Comparison of ENCODE assay signal across 8 cellular contexts in the genomic region with DNA sequence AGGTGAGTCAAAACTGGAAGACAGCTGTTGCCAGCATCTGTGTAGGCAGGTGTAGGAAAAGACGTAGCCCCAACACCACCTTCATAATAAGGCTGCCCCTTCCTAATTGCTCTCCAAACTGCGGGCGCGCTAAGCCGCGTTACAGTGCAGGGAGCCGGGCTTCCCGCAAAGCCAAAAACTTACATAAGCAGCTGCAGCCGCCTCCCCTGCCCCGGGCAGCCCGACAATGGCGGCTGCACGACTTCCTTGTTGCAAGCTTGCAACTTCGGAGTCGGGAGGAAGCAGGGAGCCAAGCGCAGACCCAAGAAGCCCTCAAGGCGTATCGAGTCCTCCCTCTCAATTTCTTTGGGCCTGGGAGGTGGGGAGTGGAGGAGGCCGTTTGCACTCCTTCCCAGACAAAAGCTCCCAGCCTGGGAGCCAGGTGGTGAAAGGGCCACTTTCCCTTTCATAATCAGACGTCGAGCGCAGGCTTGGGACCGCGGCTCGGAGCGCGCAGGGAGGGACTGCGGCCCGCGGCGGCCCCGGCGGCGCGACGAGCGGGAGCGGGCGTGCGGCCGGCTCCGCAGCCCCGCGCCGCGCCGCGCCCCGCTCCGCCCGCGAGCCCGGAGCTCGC. TPM values are rescaled to one million over a fixed set of nuclear protein-coding genes. Genes with fewer than 3 reads are reported as not detected.
A peak's percentile ranks its signal among the peaks of the same experiment; 100 is the strongest.
DNase-seq lines count a peak whose midpoint lies in the region; ATAC-seq and TF ChIP-seq lines count a peak whose summit lies in the region.

No MANE protein-coding gene starts in this region.

- H3K9me3 ChIP-seq in CD4-positive, CD25-positive, alpha-beta regulatory T cell (ENCODE audit: control insufficient read depth in 2 of 2, low read length in 2 of 2): no peaks in the 10 kb centered on the region
- H3K9me3 ChIP-seq in RWPE2 (ENCODE audit: severe bottlenecking): no peaks in the 10 kb centered on the region
- no peaks in the 10 kb centered on the region for H3K9me3 ChIP-seq in parathyroid adenoma (ENCODE audit: control insufficient read depth, low read length)

- H3K4me3 Mint-ChIP-seq in CD4-positive, CD25-positive, alpha-beta regulatory T cell: peak overlapping the region; percentile 95 to 96 (median 96)
- peak overlapping the region; percentile 91 for H3K4me3 Mint-ChIP-seq in type B pancreatic cell

- H3K36me3 ChIP-seq in CD4-positive, CD25-positive, alpha-beta regulatory T cell (ENCODE audit: control insufficient read depth, insufficient read depth, low read length): peaks cover 15% of the 10 kb centered on the region
- H3K36me3 ChIP-seq in RWPE2 (ENCODE audit: low read depth) (peaks cover 35% of the 10 kb centered on the region), parathyroid adenoma (ENCODE audit: control insufficient read depth, insufficient read depth, low read length) (no peaks in the 10 kb centered on the region)

- H3K9ac ChIP-seq in parathyroid adenoma: peak overlapping the region; percentile 63

- DNase-seq in CD4-positive, CD25-positive, alpha-beta regulatory T cell: peak; percentile 65 to 82 (median 76)
- DNase-seq in HK-2 (ENCODE audit: unreplicated experiment): peak; percentile 42
- no peak for DNase-seq in RWPE2 (ENCODE audit: low spot score)
- peak; percentile 64 for DNase-seq in activated gamma-delta T cell treated with Interleukin-2 at 50 U/mL for 16 hours
- DNase-seq in globus pallidus (ENCODE audit: low spot score): peak; percentile 66
- DNase-seq in type B pancreatic cell (ENCODE audit: extremely low spot score, unreplicated experiment): peak; percentile 71

- H3K9me3 Mint-ChIP-seq in CD4-positive, CD25-positive, alpha-beta regulatory T cell: no peaks in the 10 kb centered on the region
- no peaks in the 10 kb centered on the region for H3K9me3 Mint-ChIP-seq in type B pancreatic cell

- peak in 1 of 2 donors; percentile 4 for ATAC-seq in CD4-positive, CD25-positive, alpha-beta regulatory T cell (ENCODE audit: low read depth in 2 of 2)
- ATAC-seq in GM19455 (IDR thresholded peaks at IDR 0.05; ENCODE audit: unreplicated experiment): peak; percentile 28
- peak; percentile 13; the same call in 2 of the 3 replicates for ATAC-seq in RWPE2 (ENCODE audit: low read depth)

- peak overlapping the region; percentile 68 for H2AFZ ChIP-seq in parathyroid adenoma

- H3K27me3 ChIP-seq in CD4-positive, CD25-positive, alpha-beta regulatory T cell (ENCODE audit: control insufficient read depth, insufficient read depth, low read length): peaks cover 2% of the 10 kb centered on the region
- no peaks in the 10 kb centered on the region for H3K27me3 ChIP-seq in RWPE2 (ENCODE audit: insufficient read depth, poor library complexity, severe bottlenecking)
- no peaks in the 10 kb centered on the region for H3K27me3 ChIP-seq in parathyroid adenoma (ENCODE audit: control insufficient read depth, insufficient read depth, low read length)

- H3K4me3 ChIP-seq in CD4-positive, CD25-positive, alpha-beta regulatory T cell (ENCODE audit: low read depth, low read length): peak overlapping the region; percentile 87
- H3K4me3 ChIP-seq in RWPE2 (ENCODE audit: severe bottlenecking): peak overlapping the region; percentile 44
- peak overlapping the region; percentile 89 for H3K4me3 ChIP-seq in parathyroid adenoma (ENCODE audit: low read depth, low read length)

- peaks cover 18% of the 10 kb centered on the region for H3K27me3 Mint-ChIP-seq in CD4-positive, CD25-positive, alpha-beta regulatory T cell
- H3K27me3 Mint-ChIP-seq in type B pancreatic cell: peaks cover 4% of the 10 kb centered on the region

- H3K4me2 ChIP-seq in parathyroid adenoma (ENCODE audit: low read length): peak overlapping the region; percentile 88

- TF ChIP-seq CTCF in RWPE2 (IDR thresholded peaks at IDR 0.05; ENCODE audit: poor library complexity, severe bottlenecking) (no peak), parathyroid adenoma (IDR thresholded peaks at IDR 0.05) (no peak), type B pancreatic cell (conservative IDR thresholded peaks at IDR 0.05) (no peak)

- H3K4me1 ChIP-seq in CD4-positive, CD25-positive, alpha-beta regulatory T cell (ENCODE audit: control insufficient read depth, insufficient read depth, low read length, poor library complexity, severe bottlenecking): peaks cover 22% of the 10 kb centered on the region
- H3K4me1 ChIP-seq in RWPE2 (ENCODE audit: insufficient read depth, poor library complexity, severe bottlenecking) (peaks cover 3% of the 10 kb centered on the region), parathyroid adenoma (peaks cover 19% of the 10 kb centered on the region)

- H3K79me2 ChIP-seq in parathyroid adenoma: peaks cover 9% of the 10 kb centered on the region

- H3K27ac ChIP-seq in CD4-positive, CD25-positive, alpha-beta regulatory T cell (ENCODE audit: insufficient read depth, low read length, poor library complexity, severe bottlenecking): peak overlapping the region; percentile 91
- H3K27ac ChIP-seq in RWPE2 (ENCODE audit: poor library complexity, severe bottlenecking): peak overlapping the region; percentile 94
- peak overlapping the region; percentile 99 for H3K27ac ChIP-seq in parathyroid adenoma

- H3K36me3 Mint-ChIP-seq in CD4-positive, CD25-positive, alpha-beta regulatory T cell: peaks cover 14% of the 10 kb centered on the region
- H3K36me3 Mint-ChIP-seq in type B pancreatic cell: peaks cover 16% of the 10 kb centered on the region

- H3K27ac Mint-ChIP-seq in CD4-positive, CD25-positive, alpha-beta regulatory T cell: peak overlapping the region; percentile 98 to 99 (median 98)
- H3K27ac Mint-ChIP-seq in type B pancreatic cell: peak overlapping the region; percentile 93

- H3K4me1 Mint-ChIP-seq in CD4-positive, CD25-positive, alpha-beta regulatory T cell: peaks cover 4 to 38% (median 30%) of the 10 kb centered on the region in 4 donors
- peaks cover 11% of the 10 kb centered on the region for H3K4me1 Mint-ChIP-seq in type B pancreatic cell (ENCODE audit: unreplicated experiment)

RNA-seq across cellular contexts. Expression of gene ZBTB14, which starts 0.8 kb away (rescaled TPM):
- 17.8 TPM for total RNA-seq in CD4-positive, CD25-positive, alpha-beta regulatory T cell
- polyA plus RNA-seq in CD4-positive, CD25-positive, alpha-beta regulatory T cell: 10 to 100 TPM; 12.2 to 22.3 (median 14.9) TPM
- total RNA-seq in type B pancreatic cell (ENCODE audit: low replicate concordance): 11.4 and 12.8 TPM in 2 replicates
